ENCODE assay signal across 16 cellular contexts in the genomic region with DNA sequence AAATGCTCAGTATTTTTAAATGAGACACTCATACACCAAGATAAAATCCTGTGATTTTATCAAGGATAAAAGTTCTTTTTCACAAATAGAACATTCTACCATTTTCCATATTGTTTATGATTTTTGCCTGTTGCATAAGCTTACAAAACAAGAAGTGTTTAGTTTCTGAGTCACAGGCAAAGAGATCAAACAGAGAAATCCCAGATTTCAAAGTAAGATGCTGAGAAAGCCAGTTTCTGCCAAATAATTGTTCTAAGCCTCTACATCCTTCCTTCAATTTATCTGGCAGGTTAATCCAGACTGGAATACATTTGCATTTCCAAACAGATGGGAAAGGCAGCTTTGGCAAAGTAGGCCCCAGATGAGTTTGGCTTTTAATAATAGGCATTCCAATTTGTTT. TPM values are rescaled to one million over a fixed set of nuclear protein-coding genes. Genes with fewer than 3 reads are reported as not detected.
A peak's percentile ranks its signal among the peaks of the same experiment; 100 is the strongest.
DNase-seq lines count a peak whose midpoint lies in the region; ATAC-seq, FAIRE-seq and TF ChIP-seq lines count a peak whose summit lies in the region.
"Had no signal": no experiment of that assay in that cellular context is flagged by ENCODE, and none has a peak within 500 bp of the region (broad histone marks: within the 10 kb centered on the region; RNA-seq: fewer than 3 reads in every experiment).

No MANE protein-coding gene starts in this region.

- peaks cover 5% of the 10 kb centered on the region for H3K4me1 Mint-ChIP-seq in MCF 10A (ENCODE audit: insufficient read depth, unreplicated experiment)
- H3K4me1 Mint-ChIP-seq in activated naive CD8-positive, alpha-beta T cell treated with anti-CD3 and anti-CD28 coated beads for 36 hours, result no peaks in the 10 kb centered on the region
- H3K4me1 Mint-ChIP-seq: naive thymus-derived CD4-positive, alpha-beta T cell had no signal

- no peak for TF ChIP-seq CTCF in MCF 10A (IDR thresholded peaks at IDR 0.05; ENCODE audit: unreplicated experiment)
- TF ChIP-seq CTCF in breast epithelium (IDR thresholded peaks at IDR 0.05), result no peak
- no peak for TF ChIP-seq CTCF in choroid plexus epithelial cell (conservative IDR thresholded peaks at IDR 0.05; ENCODE audit: low read depth, low read length)
- TF ChIP-seq CTCF in HepG2 (CRISPR knock-in tag; IDR thresholded peaks at IDR 0.05), result no peak
- no peak for TF ChIP-seq CTCF in tibial nerve (IDR thresholded peaks at IDR 0.05)

- in situ Hi-C loops in HepG2 (cut with HindIII; ENCODE audit: extremely low pct_ligation_motif_present, low pct_unique_long_range_greater_than_20kb), result no loop called here

- POLR2A ChIA-PET in MCF 10A (lab: Yijun Ruan, JAX) (no interaction called here), HepG2 (lab: Yijun Ruan, JAX) (interaction anchor here (1.1 to 1.2 kb wide), 2 partner anchors 19 to 50 kb away, joined by 3 to 4 read pairs; no protein-coding TSS in a partner anchor)

- no peak for ATAC-seq in HepG2
- ATAC-seq: naive thymus-derived CD4-positive, alpha-beta T cell had no signal

- TF ChIP-seq POLR2A in breast epithelium (IDR thresholded peaks at IDR 0.05), result no peak
- no peak for TF ChIP-seq POLR2A in HepG2 (IDR thresholded peaks at IDR 0.05; ENCODE audit: insufficient read depth in 1 of 2, low read depth in 2 of 2, low read length in 2 of 2)
- no peak for TF ChIP-seq POLR2A in tibial nerve (IDR thresholded peaks at IDR 0.05)

- H3K4me3 ChIP-seq in breast epithelium (no peak overlapping the region), choroid plexus epithelial cell (ENCODE audit: low read depth, low read length) (no peak overlapping the region), HepG2 (replicated peaks in 1 of 3; ENCODE audit: insufficient read depth in 1 of 3, low read depth in 2 of 3, low read length in 3 of 3) (no peak overlapping the region), tibial nerve (no peak overlapping the region)

- H3K9me3 ChIP-seq in breast epithelium (peaks cover 0 to 7% of the 10 kb centered on the region in 2 donors), HepG2 (ENCODE audit: low read length) (peaks cover 7% of the 10 kb centered on the region), tibial nerve (peaks cover 0 to 12% (median 4%) of the 10 kb centered on the region in 4 donors)

- H3K79me2 ChIP-seq in HepG2 (ENCODE audit: insufficient read depth, low read length), result no peaks in the 10 kb centered on the region

- peaks cover 6% of the 10 kb centered on the region for H3K36me3 Mint-ChIP-seq in MCF 10A (ENCODE audit: insufficient read depth, unreplicated experiment)
- H3K36me3 Mint-ChIP-seq in activated naive CD8-positive, alpha-beta T cell treated with anti-CD3 and anti-CD28 coated beads for 36 hours, result peaks cover 2% of the 10 kb centered on the region

- H3K4me1 ChIP-seq in breast epithelium (no peaks in the 10 kb centered on the region), HepG2 (ENCODE audit: insufficient read depth, low read length) (peaks cover 69% of the 10 kb centered on the region), tibial nerve (peaks cover 0 to 29% (median 6%) of the 10 kb centered on the region in 4 donors)

- peak; percentile 31 for DNase-seq in MCF 10A (ENCODE audit: unreplicated experiment)
- DNase-seq in breast epithelium (ENCODE audit: low spot score in 2 of 2), result no peak
- DNase-seq in choroid plexus epithelial cell (ENCODE audit: low read depth), result peak; percentile 64
- no peak for DNase-seq in HepG2 (ENCODE audit: low spot score)
- DNase-seq in tibial nerve (ENCODE audit: low spot score in 2 of 2), result no peak
- no peak for DNase-seq in NCI-H2171 (lab: John Stamatoyannopoulos, UW)
- no peak for DNase-seq in islet precursor cell
- no peak for DNase-seq in activated naive CD8-positive, alpha-beta T cell treated with anti-CD3 and anti-CD28 coated beads for 36 hours
- DNase-seq: activated CD4-positive, alpha-beta T cell treated with anti-CD3 and anti-CD28 coated beads for 4 hours; naive thymus-derived CD4-positive, alpha-beta T cell; NCI-H2081; stimulated activated CD4-positive, alpha-beta T cell treated with anti-CD3 and anti-CD28 coated beads, Interleukin-12 subunit alpha, Interleukin-12 subunit beta, amount 100 ng/mL, for 4 hours had no signal

- H3K27me3 Mint-ChIP-seq in MCF 10A (ENCODE audit: insufficient read depth, unreplicated experiment), result no peaks in the 10 kb centered on the region
- H3K27me3 Mint-ChIP-seq in activated naive CD8-positive, alpha-beta T cell treated with anti-CD3 and anti-CD28 coated beads for 36 hours, result no peaks in the 10 kb centered on the region

- peak in 1 of 2 experiments; percentile 12; a peak in 1 of 4 replicates for TF ChIP-seq EP300 in HepG2 (IDR thresholded peaks at IDR 0.05; ENCODE audit: low read depth in 2 of 2, low read length in 2 of 2)
- TF ChIP-seq EP300 in HepG2 (CRISPR knock-in tag; IDR thresholded peaks at IDR 0.05; ENCODE audit: borderline replicate concordance), result no peak
- TF ChIP-seq EP300 in tibial nerve (IDR thresholded peaks at IDR 0.05), result peak in 1 of 2 donors; percentile 36

- peaks cover 8% of the 10 kb centered on the region for H3K9me3 Mint-ChIP-seq in MCF 10A (ENCODE audit: unreplicated experiment)
- H3K9me3 Mint-ChIP-seq in activated naive CD8-positive, alpha-beta T cell treated with anti-CD3 and anti-CD28 coated beads for 36 hours, result peaks cover 7% of the 10 kb centered on the region

- no peak overlapping the region for H2AFZ ChIP-seq in HepG2 (ENCODE audit: low read length)

- no TSS peak for BruUV-seq in MCF 10A (replicated peaks; lab: Mats Ljungman, UMichigan)
- BruUV-seq in HepG2 (replicated peaks; lab: Mats Ljungman, UMichigan), result no TSS peak

- H3K9ac ChIP-seq in HepG2 (ENCODE audit: insufficient read depth, low read depth, low read length), result no peak overlapping the region

- TF ChIP-seq RAD21 in HepG2 (CRISPR knock-in tag; IDR thresholded peaks at IDR 0.05), result no peak

- H3K27me3 ChIP-seq in breast epithelium (no peaks in the 10 kb centered on the region), HepG2 (ENCODE audit: control insufficient read depth in 1 of 2, insufficient read depth in 2 of 2, low read length in 2 of 2) (peaks cover 0 to 2% of the 10 kb centered on the region in 2 experiments; a peak in 1 of 5 replicates), tibial nerve (no peaks in the 10 kb centered on the region)

- H3K27ac ChIP-seq in breast epithelium, result peak overlapping the region in 1 of 2 donors; percentile 25
- no peak overlapping the region for H3K27ac ChIP-seq in HepG2 (ENCODE audit: extremely low read length, insufficient read depth, low read length)
- H3K27ac ChIP-seq in tibial nerve, result peak overlapping the region in 3 of 4 donors; percentile 48 to 82 (median 71)

- no peak overlapping the region for H3K4me2 ChIP-seq in HepG2 (ENCODE audit: low read depth, low read length)

- no peak overlapping the region for H3K27ac Mint-ChIP-seq in MCF 10A (ENCODE audit: low read depth, unreplicated experiment)
- no peak overlapping the region for H3K27ac Mint-ChIP-seq in activated naive CD8-positive, alpha-beta T cell treated with anti-CD3 and anti-CD28 coated beads for 36 hours
- H3K27ac Mint-ChIP-seq: activated T-helper 1 cell treated with anti-CD3 and anti-CD28 coated beads, Interleukin-12 subunit alpha, Interleukin-12 subunit beta, Interleukin-2, Interleukin-4 antibody, amounts not matched to agents 30 ng/mL and 10 ng/mL and 1 ng/mL, durations not matched to agents 14 hours and 24 hours and 36 hours; naive thymus-derived CD4-positive, alpha-beta T cell had no signal

- H3K36me3 ChIP-seq in breast epithelium, result no peaks in the 10 kb centered on the region
- H3K36me3 ChIP-seq in HepG2 (replicated peaks in 1 of 2; ENCODE audit: control insufficient read depth in 1 of 2, insufficient read depth in 2 of 2, low read length in 2 of 2), result no peaks in the 10 kb centered on the region
- H3K36me3 ChIP-seq in tibial nerve, result no peaks in the 10 kb centered on the region

- H4K20me1 ChIP-seq in HepG2 (ENCODE audit: insufficient read depth, low read length), result no peaks in the 10 kb centered on the region

- H3K4me3 Mint-ChIP-seq in MCF 10A (ENCODE audit: unreplicated experiment), result no peak overlapping the region
- no peak overlapping the region for H3K4me3 Mint-ChIP-seq in activated naive CD8-positive, alpha-beta T cell treated with anti-CD3 and anti-CD28 coated beads for 36 hours
- H3K4me3 Mint-ChIP-seq: activated T-helper 1 cell treated with anti-CD3 and anti-CD28 coated beads, Interleukin-12 subunit alpha, Interleukin-12 subunit beta, Interleukin-2, Interleukin-4 antibody, amounts not matched to agents 30 ng/mL and 10 ng/mL and 1 ng/mL, durations not matched to agents 14 hours and 24 hours and 36 hours; naive thymus-derived CD4-positive, alpha-beta T cell had no signal

- intact Hi-C loops in MCF 10A (cut with micrococcal nuclease) (no loop called here), breast epithelium (cut with DNase I; ENCODE audit: low total_unique reads) (no loop called here), HepG2 (cut with micrococcal nuclease; ENCODE audit: unreplicated experiment) (loop anchor here (2.0 to 10.0 kb wide), 2 partner anchors 43 to 585 kb away; a partner anchor contains a TSS)

- CTCF ChIA-PET in MCF 10A (lab: Yijun Ruan, JAX), result interaction anchor here (0.8 kb wide), 1 partner anchor 9 kb away, joined by 3 read pairs; no protein-coding TSS in a partner anchor
- CTCF ChIA-PET in HepG2 (lab: Yijun Ruan, JAX; ENCODE audit: low intra/inter-chr PET ratio, low total read pairs), result no interaction called here

- FAIRE-seq in HepG2 (lab: Jason Lieb, UNC), result no peak
- FAIRE-seq: A204.1 had no signal

RNA-seq across cellular contexts. Expression of a gene that starts 2.5 kb away (rescaled TPM):
- total RNA-seq in MCF 10A (2022) (not detected in 2 replicates), breast epithelium (under 1 TPM in 1 of 3 donors, not detected in 2; 0.16 TPM), HepG2 (2016; rRNA removed; fragmentation: Illumina TruSeq; extraction: Trizol) (0.04 TPM in 1 of 2 replicates, not detected in the other), tibial nerve (1 to 10 TPM in 1 of 4 donors, under 1 TPM in 1, not detected in 2; 0.66 to 1.6 TPM)
- total RNA-seq in HepG2 (2016; cell fraction: cytosol; rRNA removed; fragmentation: Illumina TruSeq; extraction: Trizol; ENCODE audit: low read depth), result 0.10 TPM in 1 of 2 replicates, not detected in the other
- 0.10 TPM in 1 of 2 replicates, not detected in the other for total RNA-seq in HepG2 (2016; cell fraction: insoluble cytoplasmic fraction; rRNA removed; fragmentation: Illumina TruSeq; extraction: Trizol)
- not detected in 2 replicates for total RNA-seq in HepG2 (2016; cell fraction: membrane; rRNA removed; fragmentation: Illumina TruSeq; extraction: Trizol)
- total RNA-seq in HepG2 (2016; cell fraction: nucleus; rRNA removed; fragmentation: Illumina TruSeq; extraction: Trizol), result not detected in 2 replicates
- 2.0 and 4.8 TPM in 2 replicates for polyA plus RNA-seq in HepG2 (2011; rRNA removed)
- 1.7 and 1.9 TPM in 2 replicates for polyA plus RNA-seq in HepG2 (2011; cell fraction: cytosol; rRNA removed)
- polyA plus RNA-seq in HepG2 (2011; cell fraction: nucleus; rRNA removed), result 10.0 and 14.8 TPM in 2 replicates
- 8.9 and 11.0 TPM in 2 replicates for polyA plus RNA-seq in HepG2 (2012)
- polyA plus RNA-seq in HepG2 (2016; cell fraction: cytosol; fragmentation: Illumina TruSeq; extraction: Trizol; ENCODE audit: low read depth), result not detected in 2 replicates
- polyA plus RNA-seq in HepG2 (2016; cell fraction: insoluble cytoplasmic fraction; fragmentation: Illumina TruSeq; extraction: Trizol; ENCODE audit: low read depth), result not detected in 2 replicates
- 0.07 TPM in 1 of 2 replicates, not detected in the other for polyA plus RNA-seq in HepG2 (2016; cell fraction: membrane; fragmentation: Illumina TruSeq; extraction: Trizol; ENCODE audit: low read depth)
- polyA plus RNA-seq in HepG2 (2016; cell fraction: nucleus; fragmentation: Illumina TruSeq; extraction: Trizol; ENCODE audit: insufficient read depth, low read depth), result not detected in 2 replicates
- 2.1 TPM in 1 of 2 replicates, not detected in the other for polyA minus RNA-seq in HepG2 (2011; rRNA and poly(A)+ RNA removed; ENCODE audit: low replicate concordance)
- polyA minus RNA-seq in HepG2 (2011; cell fraction: cytosol; rRNA and poly(A)+ RNA removed), result 0.70 and 0.99 TPM in 2 replicates
- polyA minus RNA-seq in HepG2 (2011; cell fraction: nucleus; rRNA and poly(A)+ RNA removed), result 0.77 and 2.1 TPM in 2 replicates
- not detected for total RNA-seq in activated naive CD8-positive, alpha-beta T cell treated with anti-CD3 and anti-CD28 coated beads for 36 hours
- total RNA-seq: activated T-helper 1 cell treated with anti-CD3 and anti-CD28 coated beads, Interleukin-12 subunit alpha, Interleukin-12 subunit beta, Interleukin-2, Interleukin-4 antibody, amounts not matched to agents 30 ng/mL and 10 ng/mL and 1 ng/mL, durations not matched to agents 14 hours and 24 hours and 36 hours; T-helper 1 cell treated with Interleukin-12 subunit alpha and Interleukin-12 subunit beta and Interleukin-4 antibody, amounts not matched to agents 30 ng/mL and 1 ng/mL, for 36 hours; ureter had no signal
- polyA plus RNA-seq: naive thymus-derived CD4-positive, alpha-beta T cell had no signal

RNA-seq across cellular contexts. Expression of a gene that starts 56.7 kb away (rescaled TPM):
- total RNA-seq in MCF 10A (2022) (17.3 and 19.6 TPM in 2 replicates), breast epithelium (10 to 100 TPM; 20.5 to 26.2 (median 22.9) TPM), HepG2 (2016; rRNA removed; fragmentation: Illumina TruSeq; extraction: Trizol) (14.1 and 14.6 TPM in 2 replicates), tibial nerve (10 to 100 TPM; 17.2 to 28.8 (median 21.7) TPM)
- total RNA-seq in HepG2 (2016; cell fraction: cytosol; rRNA removed; fragmentation: Illumina TruSeq; extraction: Trizol; ENCODE audit: low read depth), result 1.1 and 1.2 TPM in 2 replicates
- total RNA-seq in HepG2 (2016; cell fraction: insoluble cytoplasmic fraction; rRNA removed; fragmentation: Illumina TruSeq; extraction: Trizol), result 13.1 and 14.0 TPM in 2 replicates
- total RNA-seq in HepG2 (2016; cell fraction: membrane; rRNA removed; fragmentation: Illumina TruSeq; extraction: Trizol), result 3.0 and 3.7 TPM in 2 replicates
- total RNA-seq in HepG2 (2016; cell fraction: nucleus; rRNA removed; fragmentation: Illumina TruSeq; extraction: Trizol), result 6.2 and 7.9 TPM in 2 replicates
- 12.6 and 16.0 TPM in 2 replicates for polyA plus RNA-seq in HepG2 (2011; rRNA removed)
- 12.6 and 14.8 TPM in 2 replicates for polyA plus RNA-seq in HepG2 (2011; cell fraction: cytosol; rRNA removed)
- 5.6 and 7.7 TPM in 2 replicates for polyA plus RNA-seq in HepG2 (2011; cell fraction: nucleus; rRNA removed)
- polyA plus RNA-seq in HepG2 (2012), result 9.1 and 13.6 TPM in 2 replicates
- 1.0 and 1.2 TPM in 2 replicates for polyA plus RNA-seq in HepG2 (2016; cell fraction: cytosol; fragmentation: Illumina TruSeq; extraction: Trizol; ENCODE audit: low read depth)
- polyA plus RNA-seq in HepG2 (2016; cell fraction: insoluble cytoplasmic fraction; fragmentation: Illumina TruSeq; extraction: Trizol; ENCODE audit: low read depth), result 15.4 and 15.6 TPM in 2 replicates
- polyA plus RNA-seq in HepG2 (2016; cell fraction: membrane; fragmentation: Illumina TruSeq; extraction: Trizol; ENCODE audit: low read depth), result 1.8 and 2.2 TPM in 2 replicates
- 9.0 and 10.7 TPM in 2 replicates for polyA plus RNA-seq in HepG2 (2016; cell fraction: nucleus; fragmentation: Illumina TruSeq; extraction: Trizol; ENCODE audit: insufficient read depth, low read depth)
- 13.9 and 25.3 TPM in 2 replicates for polyA minus RNA-seq in HepG2 (2011; rRNA and poly(A)+ RNA removed; ENCODE audit: low replicate concordance)
- 8.6 and 11.3 TPM in 2 replicates for polyA minus RNA-seq in HepG2 (2011; cell fraction: cytosol; rRNA and poly(A)+ RNA removed)
- 7.3 and 12.7 TPM in 2 replicates for polyA minus RNA-seq in HepG2 (2011; cell fraction: nucleus; rRNA and poly(A)+ RNA removed)
- 10 to 100 TPM; 21.6 to 24.6 TPM for total RNA-seq in activated naive CD8-positive, alpha-beta T cell treated with anti-CD3 and anti-CD28 coated beads for 36 hours

Comparison
In these comparisons a context has a peak if more than half of its experiments do, and no peak if none do; other contexts are left out.
1. DNase-seq: peak in MCF 10A (single experiment) and choroid plexus epithelial cell (single experiment); none in breast epithelium (0 of 2), HepG2 (single experiment), tibial nerve (0 of 2), NCI-H2171 (single experiment), islet precursor cell (single experiment) and activated naive CD8-positive, alpha-beta T cell treated with anti-CD3 and anti-CD28 coated beads for 36 hours (single experiment).